ENCODE assay signal across 8 cellular contexts in genomic region chr4:92305148-92305877, GRCh38. TPM values are rescaled to one million over a fixed set of nuclear protein-coding genes. Genes with fewer than 3 reads are reported as not detected.
DNase-seq lines count a peak whose midpoint lies in the region; ATAC-seq, FAIRE-seq and TF ChIP-seq lines count a peak whose summit lies in the region.

No MANE protein-coding gene starts in this region.

- H3K4me1 Mint-ChIP-seq in mesothelial cell of epicardium: peaks cover 28% of the 10 kb centered on the region
- H3K4me1 Mint-ChIP-seq in activated T-helper 1 cell treated with anti-CD3 and anti-CD28 coated beads, Interleukin-12 subunit alpha, Interleukin-12 subunit beta, Interleukin-2, Interleukin-4 antibody, amounts not matched to agents 30 ng/mL and 10 ng/mL and 1 ng/mL, durations not matched to agents 14 hours and 24 hours and 36 hours (ENCODE audit: low read depth): peaks cover 7% of the 10 kb centered on the region

- peaks cover 58% of the 10 kb centered on the region for H3K27me3 Mint-ChIP-seq in mesothelial cell of epicardium (ENCODE audit: low read depth)
- H3K27me3 Mint-ChIP-seq in activated T-helper 1 cell treated with anti-CD3 and anti-CD28 coated beads, Interleukin-12 subunit alpha, Interleukin-12 subunit beta, Interleukin-2, Interleukin-4 antibody, amounts not matched to agents 30 ng/mL and 10 ng/mL and 1 ng/mL, durations not matched to agents 14 hours and 24 hours and 36 hours (ENCODE audit: insufficient read depth): peaks cover 20% of the 10 kb centered on the region

- TF ChIP-seq CTCF in epithelial cell of proximal tubule (conservative IDR thresholded peaks at IDR 0.05; ENCODE audit: low read depth, low read length): no peak
- no peak for TF ChIP-seq CTCF in mesothelial cell of epicardium (IDR thresholded peaks at IDR 0.05; ENCODE audit: unreplicated experiment)

- peak overlapping the region; percentile 41 for H3K4me3 ChIP-seq in epithelial cell of proximal tubule (ENCODE audit: low read depth, low read length)

- no peaks in the 10 kb centered on the region for H3K9me3 Mint-ChIP-seq in mesothelial cell of epicardium
- H3K9me3 Mint-ChIP-seq in activated T-helper 1 cell treated with anti-CD3 and anti-CD28 coated beads, Interleukin-12 subunit alpha, Interleukin-12 subunit beta, Interleukin-2, Interleukin-4 antibody, amounts not matched to agents 30 ng/mL and 10 ng/mL and 1 ng/mL, durations not matched to agents 14 hours and 24 hours and 36 hours: no peaks in the 10 kb centered on the region

- ATAC-seq in HG02840 (IDR thresholded peaks at IDR 0.05; ENCODE audit: low FRiP score, unreplicated experiment): no peak

- DNase-seq in SKM-1 treated with dmso at 0.1 percent for 144 hours (lab: John Stamatoyannopoulos, UW; ENCODE audit: unreplicated experiment): peak; percentile 15
- no peak for DNase-seq in SKM-1 (lab: John Stamatoyannopoulos, UW; ENCODE audit: unreplicated experiment)
- DNase-seq in OCI-M1 (lab: John Stamatoyannopoulos, UW): peak; percentile 50
- DNase-seq in epithelial cell of proximal tubule (ENCODE audit: low read depth): no peak
- DNase-seq in mesothelial cell of epicardium (ENCODE audit: low spot score in 2 of 2, unreplicated experiment in 2 of 2): peak in 1 of 2 experiments; percentile 77
- peak; percentile 69 for DNase-seq in urothelium cell line (ENCODE audit: low spot score)
- no peak for DNase-seq in activated T-helper 1 cell treated with anti-CD3 and anti-CD28 coated beads, Interleukin-12 subunit alpha, Interleukin-12 subunit beta, Interleukin-2, Interleukin-4 antibody, amounts not matched to agents 30 ng/mL and 10 ng/mL and 1 ng/mL, durations not matched to agents 14 hours and 24 hours and 36 hours (ENCODE audit: low spot score)

- H3K4me3 Mint-ChIP-seq in mesothelial cell of epicardium: peak overlapping the region; percentile 71
- no peak overlapping the region for H3K4me3 Mint-ChIP-seq in activated T-helper 1 cell treated with anti-CD3 and anti-CD28 coated beads, Interleukin-12 subunit alpha, Interleukin-12 subunit beta, Interleukin-2, Interleukin-4 antibody, amounts not matched to agents 30 ng/mL and 10 ng/mL and 1 ng/mL, durations not matched to agents 14 hours and 24 hours and 36 hours

- no peaks in the 10 kb centered on the region for H3K36me3 Mint-ChIP-seq in mesothelial cell of epicardium
- no peaks in the 10 kb centered on the region for H3K36me3 Mint-ChIP-seq in activated T-helper 1 cell treated with anti-CD3 and anti-CD28 coated beads, Interleukin-12 subunit alpha, Interleukin-12 subunit beta, Interleukin-2, Interleukin-4 antibody, amounts not matched to agents 30 ng/mL and 10 ng/mL and 1 ng/mL, durations not matched to agents 14 hours and 24 hours and 36 hours (ENCODE audit: low read depth)

- intact Hi-C loops in activated T-helper 1 cell treated with anti-CD3 and anti-CD28 coated beads, Interleukin-12 subunit alpha, Interleukin-12 subunit beta, Interleukin-2, Interleukin-4 antibody, amounts not matched to agents 30 ng/mL and 10 ng/mL and 1 ng/mL, durations not matched to agents 14 hours and 24 hours and 36 hours (cut with micrococcal nuclease): no loop called here

- peak overlapping the region; percentile 50 for H3K27ac Mint-ChIP-seq in mesothelial cell of epicardium
- H3K27ac Mint-ChIP-seq in activated T-helper 1 cell treated with anti-CD3 and anti-CD28 coated beads, Interleukin-12 subunit alpha, Interleukin-12 subunit beta, Interleukin-2, Interleukin-4 antibody, amounts not matched to agents 30 ng/mL and 10 ng/mL and 1 ng/mL, durations not matched to agents 14 hours and 24 hours and 36 hours: no peak overlapping the region

- no peak for FAIRE-seq in urothelium cell line (lab: Jason Lieb, UNC)

RNA-seq across cellular contexts. Expression of gene GRID2, which starts 1.5 kb away (rescaled TPM):
- total RNA-seq in epithelial cell of proximal tubule: not detected in 2 replicates
- 3.1 to 3.6 TPM (median 3.2 TPM) in 3 replicates for total RNA-seq in mesothelial cell of epicardium
- not detected in 2 replicates for total RNA-seq in activated T-helper 1 cell treated with anti-CD3 and anti-CD28 coated beads, Interleukin-12 subunit alpha, Interleukin-12 subunit beta, Interleukin-2, Interleukin-4 antibody, amounts not matched to agents 30 ng/mL and 10 ng/mL and 1 ng/mL, durations not matched to agents 14 hours and 24 hours and 36 hours

Comparison
In these comparisons a context has a peak if more than half of its experiments do, and no peak if none do; other contexts are left out.
1. DNase-seq: peak in SKM-1 treated with dmso at 0.1 percent for 144 hours (single experiment), OCI-M1 (single experiment) and urothelium cell line (single experiment); none in SKM-1 (single experiment), epithelial cell of proximal tubule (single experiment) and activated T-helper 1 cell treated with anti-CD3 and anti-CD28 coated beads, Interleukin-12 subunit alpha, Interleukin-12 subunit beta, Interleukin-2, Interleukin-4 antibody, amounts not matched to agents 30 ng/mL and 10 ng/mL and 1 ng/mL, durations not matched to agents 14 hours and 24 hours and 36 hours (single experiment).